ENCODE assay signal across 8 cellular contexts in the genomic region with DNA sequence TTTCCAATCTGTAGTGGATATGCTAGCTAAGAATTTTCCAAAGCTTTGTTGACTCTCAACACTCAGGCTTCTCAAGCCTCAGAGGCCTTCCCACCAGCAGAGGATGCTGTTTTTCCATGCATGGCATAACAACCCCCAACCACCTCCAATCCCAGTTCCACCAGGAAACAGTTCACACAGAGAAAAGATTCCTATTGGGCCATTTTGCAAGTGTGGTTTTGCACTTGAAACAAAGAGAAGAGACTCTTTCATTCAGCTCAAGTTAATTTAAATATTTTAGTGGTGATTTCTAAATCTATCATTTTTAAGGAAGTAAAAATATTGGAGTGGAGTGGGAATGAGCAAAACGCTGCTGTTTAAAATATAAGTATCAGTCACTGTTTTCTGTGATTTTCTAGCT.
DNase-seq lines count a peak whose midpoint lies in the region; ATAC-seq, FAIRE-seq and TF ChIP-seq lines count a peak whose summit lies in the region.

No MANE protein-coding gene starts in this region.

- no peak for FAIRE-seq in GM12878 (lab: Jason Lieb, UNC)
- FAIRE-seq in GM19239 (lab: Jason Lieb, UNC) = no peak

- intact Hi-C loops in GM12878 (cut with micrococcal nuclease; ENCODE audit: unreplicated experiment) = loop anchor here (5.0 kb wide), 1 partner anchor 108 kb away; no protein-coding TSS in a partner anchor
- intact Hi-C loops in activated CD4-positive, alpha-beta T cell treated with anti-CD3 and anti-CD28 coated beads, Interleukin-2, amount 10 ng/mL, durations not matched to agents 24 days and 14 days (cut with micrococcal nuclease) = loop anchor here (2.0 kb wide), 1 partner anchor 148 kb away; no protein-coding TSS in a partner anchor

- H3K79me2 ChIP-seq in GM12878 (ENCODE audit: control insufficient read depth, insufficient read depth, low read length) = no peaks in the 10 kb centered on the region

- no peak for ATAC-seq in GM12878

- no peak for TF ChIP-seq EP300 in GM12878 (IDR thresholded peaks at IDR 0.05; ENCODE audit: borderline replicate concordance in 1 of 2, control insufficient read depth in 1 of 2, low read depth in 2 of 2, low read length in 2 of 2)
- no peak for TF ChIP-seq EP300 in suprapubic skin (IDR thresholded peaks at IDR 0.05)

- no peak overlapping the region for H3K9ac ChIP-seq in GM12878 (ENCODE audit: control insufficient read depth, insufficient read depth, low read length)

- SMC1A ChIA-PET in GM12878 (lab: Charles Lee; ENCODE audit: uncharacterized antibody, unreplicated experiment) = interaction anchor here (0.7 to 3.5 kb wide), 5 partner anchors 9 to 380 kb away, joined by 3 to 9 read pairs (median 3); partner anchors contain the start of gene COL1A2

- no peaks in the 10 kb centered on the region for H3K36me3 Mint-ChIP-seq in activated CD4-positive, alpha-beta T cell treated with anti-CD3 and anti-CD28 coated beads, Interleukin-2, amount 10 ng/mL, durations not matched to agents 24 days and 14 days (ENCODE audit: low read depth)

- H3K4me1 ChIP-seq in GM12878 (ENCODE audit: control insufficient read depth, insufficient read depth, low read length) (no peaks in the 10 kb centered on the region), suprapubic skin (no peaks in the 10 kb centered on the region)

- H3K9me3 Mint-ChIP-seq in activated CD4-positive, alpha-beta T cell treated with anti-CD3 and anti-CD28 coated beads, Interleukin-2, amount 10 ng/mL, durations not matched to agents 24 days and 14 days = no peaks in the 10 kb centered on the region

- no peak overlapping the region for H3K27ac Mint-ChIP-seq in activated CD4-positive, alpha-beta T cell treated with anti-CD3 and anti-CD28 coated beads, Interleukin-2, amount 10 ng/mL, durations not matched to agents 24 days and 14 days

- H3K4me3 ChIP-seq in GM12875 (ENCODE audit: low read depth, low read length) = no peak overlapping the region
- no peak overlapping the region for H3K4me3 ChIP-seq in GM12878
- no peak overlapping the region for H3K4me3 ChIP-seq in suprapubic skin

- WGBS in GM12878 (ENCODE audit: insufficient coverage, insufficient replicate concordance, low lambda C conversion rate, missing lambda C conversion rate) = 0% methylated on average over 1 of the region's 1 CpG
- WGBS in suprapubic skin = 34% methylated on average over 1 of the region's 1 CpG

- no peak overlapping the region for H2AFZ ChIP-seq in GM12878 (ENCODE audit: control insufficient read depth, low read depth, low read length)

- no peaks in the 10 kb centered on the region for H3K9me3 ChIP-seq in GM12878 (replicated peaks; ENCODE audit: control insufficient read depth, insufficient read depth, low read length)
- no peaks in the 10 kb centered on the region for H3K9me3 ChIP-seq in suprapubic skin

- DNase-seq in NCI-H2196 (lab: John Stamatoyannopoulos, UW; ENCODE audit: unreplicated experiment) (peak; percentile 68), GM12878 (ENCODE audit: low read depth, low spot score) (no peak), iPS-NIHi11 (ENCODE audit: low spot score) (peak; percentile 76), suprapubic skin (ENCODE audit: low spot score in 2 of 2) (no peak), GM19239 (ENCODE audit: insufficient read length, low spot score) (no peak)
- no peak for DNase-seq in activated CD4-positive, alpha-beta T cell treated with anti-CD3 and anti-CD28 coated beads, Interleukin-2, amount 10 ng/mL, durations not matched to agents 24 days and 14 days
- no peak for DNase-seq in stimulated activated CD4-positive, alpha-beta T cell treated with anti-CD3 and anti-CD28 coated beads, Interleukin-2, amount 100 ng/mL, for 48 hours

- POLR2A ChIA-PET in GM12878 (lab: Charles Lee) = no interaction called here

- CTCF ChIA-PET in GM12878 (lab: Yijun Ruan, JAX) = interaction anchor here (0.7 to 1.3 kb wide), 4 partner anchors 17 to 200 kb away, joined by 3 to 5 read pairs (median 3); partner anchors contain the start of gene COL1A2

- no peak overlapping the region for H3K4me2 ChIP-seq in GM12878 (ENCODE audit: control insufficient read depth, insufficient read depth)

- TF ChIP-seq CTCF in GM12875 (IDR thresholded peaks at IDR 0.05; ENCODE audit: borderline replicate concordance, insufficient read depth, low read depth, low read length) (peak; percentile 39; the same call in 1 of the 2 replicates), GM12878 (IDR thresholded peaks at IDR 0.05 in 2 of 3, conservative IDR thresholded peaks at IDR 0.05 in 1 of 3; ENCODE audit: control insufficient read depth in 2 of 3, extremely low read depth in 1 of 3, insufficient read depth in 1 of 3, low read depth in 3 of 3, low read length in 3 of 3) (peak; percentile 26 to 46 (median 30); a peak in 4 of 6 replicates), suprapubic skin (IDR thresholded peaks at IDR 0.05) (peak; percentile 71 to 89)

- H3K27me3 Mint-ChIP-seq in activated CD4-positive, alpha-beta T cell treated with anti-CD3 and anti-CD28 coated beads, Interleukin-2, amount 10 ng/mL, durations not matched to agents 24 days and 14 days = peaks cover 24% of the 10 kb centered on the region

- no peak overlapping the region for H3K4me3 Mint-ChIP-seq in activated CD4-positive, alpha-beta T cell treated with anti-CD3 and anti-CD28 coated beads, Interleukin-2, amount 10 ng/mL, durations not matched to agents 24 days and 14 days

- RAD21 ChIA-PET in GM12878 (lab: Charles Lee; ENCODE audit: unreplicated experiment) = interaction anchor here (0.8 to 1.5 kb wide), 2 partner anchors 109 to 154 kb away, joined by 3 read pairs; no protein-coding TSS in a partner anchor

- no TSS peak for BruUV-seq in GM12878 (replicated peaks; lab: Mats Ljungman, UMichigan)

- peak; percentile 44; the same call in 1 of the 2 replicates for TF ChIP-seq RAD21 in GM12878 (IDR thresholded peaks at IDR 0.05; ENCODE audit: insufficient read depth, low read depth, low read length)

- H4K20me1 ChIP-seq in GM12878 (ENCODE audit: control insufficient read depth, insufficient read depth) = no peaks in the 10 kb centered on the region

- in situ Hi-C loops in GM12878 (cut with MboI) = no loop called here

- H3K27ac ChIP-seq in GM12878 (ENCODE audit: control insufficient read depth, insufficient read depth) (no peak overlapping the region), suprapubic skin (no peak overlapping the region)

- H3K36me3 ChIP-seq in GM12878 (ENCODE audit: control insufficient read depth in 2 of 2, insufficient read depth in 2 of 2, low read length in 1 of 2) (no peaks in the 10 kb centered on the region), suprapubic skin (no peaks in the 10 kb centered on the region)

- H3K4me1 Mint-ChIP-seq in activated CD4-positive, alpha-beta T cell treated with anti-CD3 and anti-CD28 coated beads, Interleukin-2, amount 10 ng/mL, durations not matched to agents 24 days and 14 days = no peaks in the 10 kb centered on the region

- TF ChIP-seq POLR2A in GM12878 (IDR thresholded peaks at IDR 0.05; ENCODE audit: low read depth, low read length) = no peak
- TF ChIP-seq POLR2A in suprapubic skin (IDR thresholded peaks at IDR 0.05) = no peak

- no peaks in the 10 kb centered on the region; a peak in 1 of 4 replicates for H3K27me3 ChIP-seq in GM12878 (replicated peaks in 1 of 2; ENCODE audit: control insufficient read depth in 2 of 2, insufficient read depth in 2 of 2, low read length in 1 of 2)
- H3K27me3 ChIP-seq in suprapubic skin = no peaks in the 10 kb centered on the region

TF ChIP-seq in GM12878, 131 proteins besides CTCF, POLR2A, EP300 and RAD21:
- TF ChIP-seq BACH1 (IDR thresholded peaks at IDR 0.05; ENCODE audit: borderline replicate concordance) = no peak
- TF ChIP-seq SMC3 (IDR thresholded peaks at IDR 0.05; ENCODE audit: borderline replicate concordance, low read length) = peak; percentile 26; the same call in 1 of the 2 replicates
- no peak for TF ChIP-seq KDM1A (IDR thresholded peaks at IDR 0.05; ENCODE audit: borderline replicate concordance)

Comparison
In these comparisons a context has a peak if more than half of its experiments do, and no peak if none do; other contexts are left out.
1. CTCF ChIP-seq: peak in every context shown above with its lines; median percentile 80 in suprapubic skin; 39 in GM12875; 30 in GM12878.
2. DNase-seq: peak in NCI-H2196 (single experiment) and iPS-NIHi11 (single experiment); none in GM12878 (single experiment), suprapubic skin (0 of 2), activated CD4-positive, alpha-beta T cell treated with anti-CD3 and anti-CD28 coated beads, Interleukin-2, amount 10 ng/mL, durations not matched to agents 24 days and 14 days (single experiment), stimulated activated CD4-positive, alpha-beta T cell treated with anti-CD3 and anti-CD28 coated beads, Interleukin-2, amount 100 ng/mL, for 48 hours (0 of 2) and GM19239 (single experiment).